10 cellular contexts compared by ENCODE assay signal in genomic region chr19:55635856-55636440, GRCh38. TPM values are rescaled to one million over a fixed set of nuclear protein-coding genes. Genes with fewer than 3 reads are reported as not detected.
A peak's percentile ranks its signal among the peaks of the same experiment; 100 is the strongest.
DNase-seq lines count a peak whose midpoint lies in the region; ATAC-seq and TF ChIP-seq lines count a peak whose summit lies in the region.
"Had no signal": no experiment of that assay in that cellular context is flagged by ENCODE, and none has a peak within 500 bp of the region (broad histone marks: within the 10 kb centered on the region; RNA-seq: fewer than 3 reads in every experiment).

No MANE protein-coding gene starts in this region.

- H3K27me3 ChIP-seq in DND-41 (ENCODE audit: insufficient read depth, low read length, poor library complexity), result no peaks in the 10 kb centered on the region
- no peaks in the 10 kb centered on the region for H3K27me3 ChIP-seq in SJSA1 (replicated peaks)
- H3K27me3 ChIP-seq in fibroblast of lung (ENCODE audit: control insufficient read depth, insufficient read depth, low read length), result no peaks in the 10 kb centered on the region

- H3K9me3 ChIP-seq in DND-41 (ENCODE audit: insufficient read depth, low read length, severe bottlenecking), result no peaks in the 10 kb centered on the region
- H3K9me3 ChIP-seq in SJSA1 (replicated peaks), result no peaks in the 10 kb centered on the region
- no peaks in the 10 kb centered on the region for H3K9me3 ChIP-seq in fibroblast of lung (ENCODE audit: control insufficient read depth, insufficient read depth, low read depth, low read length)

- no peak for TF ChIP-seq CTCF in DND-41 (IDR thresholded peaks at IDR 0.05; ENCODE audit: borderline replicate concordance, extremely low read depth, low read length, poor library complexity, severe bottlenecking)
- TF ChIP-seq CTCF in fibroblast of lung (conservative IDR thresholded peaks at IDR 0.05 in 1 of 2, IDR thresholded peaks at IDR 0.05 in 1 of 2; ENCODE audit: low read depth in 1 of 2, low read length in 2 of 2), result no peak
- TF ChIP-seq CTCF in progenitor cell of endocrine pancreas (IDR thresholded peaks at IDR 0.05; ENCODE audit: unreplicated experiment), result no peak

- no peaks in the 10 kb centered on the region for H3K9me3 Mint-ChIP-seq in progenitor cell of endocrine pancreas (ENCODE audit: low read depth)

- H2AFZ ChIP-seq in DND-41 (ENCODE audit: low read depth, low read length) (no peak overlapping the region), fibroblast of lung (ENCODE audit: low read length) (no peak overlapping the region)

- H3K4me1 Mint-ChIP-seq in progenitor cell of endocrine pancreas (ENCODE audit: low read depth), result peaks cover 25% of the 10 kb centered on the region

- peaks cover 15% of the 10 kb centered on the region for H4K20me1 ChIP-seq in DND-41 (ENCODE audit: insufficient read depth, low read length)
- H4K20me1 ChIP-seq in fibroblast of lung (ENCODE audit: control insufficient read depth, extremely low read depth, insufficient read depth, low read length), result no peaks in the 10 kb centered on the region

- peak overlapping the region; percentile 91 for H3K27ac ChIP-seq in DND-41 (ENCODE audit: low read length)
- H3K27ac ChIP-seq in SJSA1, result 0 out of 2 replicates have a peak overlapping the region, but pooled peaks have one; percentile 87
- H3K27ac ChIP-seq in fibroblast of lung (ENCODE audit: insufficient read depth, low read length), result peak overlapping the region; percentile 95

- H3K36me3 Mint-ChIP-seq in progenitor cell of endocrine pancreas (ENCODE audit: insufficient read depth), result peaks cover 4% of the 10 kb centered on the region

- H3K27ac Mint-ChIP-seq in progenitor cell of endocrine pancreas, result peak overlapping the region; percentile 99

- peak overlapping the region; percentile 87 to 94 for H3K4me3 ChIP-seq in DND-41 (ENCODE audit: low read depth in 1 of 2, low read length in 2 of 2)
- peak overlapping the region; percentile 85 for H3K4me3 ChIP-seq in SJSA1
- peak overlapping the region; percentile 67 to 100 (median 96) for H3K4me3 ChIP-seq in fibroblast of lung (replicated peaks in 1 of 4; ENCODE audit: control extremely low read depth in 1 of 4, insufficient read depth in 1 of 4, low read depth in 3 of 4, low read length in 4 of 4)

- H3K4me1 ChIP-seq in DND-41 (ENCODE audit: insufficient read depth, low read length) (peaks cover 65% of the 10 kb centered on the region), SJSA1 (replicated peaks) (peaks cover 25% of the 10 kb centered on the region), fibroblast of lung (ENCODE audit: control insufficient read depth, extremely low read depth, insufficient read depth, low read length) (peaks cover 12% of the 10 kb centered on the region)

- DNase-seq in DND-41 (no peak), SJSA1 (ENCODE audit: low read depth in 1 of 2, low spot score in 2 of 2) (no peak), fibroblast of lung (ENCODE audit: low read depth in 2 of 2) (no peak), progenitor cell of endocrine pancreas (ENCODE audit: low spot score, unreplicated experiment) (no peak), NCI-H1694 (lab: John Stamatoyannopoulos, UW) (no peak), NCI-H2227 treated with DMSO at 0.1 percent for 48 hours (lab: John Stamatoyannopoulos, UW) (no peak), DMS53 treated with DMSO at 0.1 percent for 48 hours (lab: John Stamatoyannopoulos, UW; ENCODE audit: unreplicated experiment) (no peak), left lobe of liver (ENCODE audit: low spot score) (no peak)
- DNase-seq: midbrain, RPMI8226 had no signal

- ATAC-seq in DND-41 (ENCODE audit: insufficient read depth, low read depth) (no peak), left lobe of liver (no peak)

- H3K79me2 ChIP-seq in DND-41 (ENCODE audit: insufficient read depth, low read length) (peaks cover 55% of the 10 kb centered on the region), fibroblast of lung (ENCODE audit: control insufficient read depth, insufficient read depth, low read length) (peaks cover 38% of the 10 kb centered on the region)

- peak overlapping the region; percentile 99 for H3K4me3 Mint-ChIP-seq in progenitor cell of endocrine pancreas (ENCODE audit: low read depth)

- H3K36me3 ChIP-seq in DND-41 (ENCODE audit: insufficient read depth, low read length) (peaks cover 3% of the 10 kb centered on the region), SJSA1 (peaks cover 20% of the 10 kb centered on the region), fibroblast of lung (ENCODE audit: control insufficient read depth, insufficient read depth, low read length) (peaks cover 5% of the 10 kb centered on the region)

- no peaks in the 10 kb centered on the region for H3K27me3 Mint-ChIP-seq in progenitor cell of endocrine pancreas

- H3K9ac ChIP-seq in DND-41 (ENCODE audit: low read depth, low read length), result peak overlapping the region; percentile 89
- peak overlapping the region; percentile 91 for H3K9ac ChIP-seq in fibroblast of lung (ENCODE audit: insufficient read depth, low read length)

- H3K4me2 ChIP-seq in DND-41 (ENCODE audit: insufficient read depth, low read length) (peak overlapping the region; percentile 94), fibroblast of lung (ENCODE audit: extremely low read depth, insufficient read depth, low read length) (peak overlapping the region; percentile 92)

RNA-seq across cellular contexts. Expression of gene ZNF580, which starts 4.9 kb away (rescaled TPM):
- 6.5 and 6.9 TPM in 2 replicates for total RNA-seq in SJSA1 (2014; rRNA removed; shearing (Covaris generic))
- total RNA-seq in fibroblast of lung, result 3.3 and 4.1 TPM in 2 replicates
- polyA plus RNA-seq in fibroblast of lung, result 7.2 and 10.9 TPM in 2 replicates
- 43.9 and 54.1 TPM in 2 replicates for polyA plus RNA-seq in fibroblast of lung (2012)
- polyA minus RNA-seq in fibroblast of lung (ENCODE audit: low replicate concordance), result 59.2 and 75.6 TPM in 2 replicates
- total RNA-seq in progenitor cell of endocrine pancreas, result 45.9 and 46.2 TPM in 2 replicates
- total RNA-seq in left lobe of liver, result 7.5 TPM

RNA-seq across cellular contexts. Expression of gene ZNF581, which starts 7.5 kb away (rescaled TPM):
- 5.5 and 10.1 TPM in 2 replicates for total RNA-seq in SJSA1 (2014; rRNA removed; shearing (Covaris generic))
- total RNA-seq in fibroblast of lung (33.4 and 40.1 TPM in 2 replicates), progenitor cell of endocrine pancreas (38.8 and 40.1 TPM in 2 replicates), left lobe of liver (6.1 TPM)
- polyA plus RNA-seq in fibroblast of lung, result 9.0 and 9.2 TPM in 2 replicates
- 17.5 and 21.5 TPM in 2 replicates for polyA plus RNA-seq in fibroblast of lung (2012)
- polyA minus RNA-seq in fibroblast of lung (ENCODE audit: low replicate concordance), result 22.9 and 26.9 TPM in 2 replicates

RNA-seq across cellular contexts. Expression of gene ZNF784, which starts 11.6 kb away (rescaled TPM):
- 4.7 and 10.2 TPM in 2 replicates for total RNA-seq in SJSA1 (2014; rRNA removed; shearing (Covaris generic))
- total RNA-seq in fibroblast of lung, result 4.6 and 5.6 TPM in 2 replicates
- 1.6 and 2.0 TPM in 2 replicates for polyA plus RNA-seq in fibroblast of lung
- polyA plus RNA-seq in fibroblast of lung (2012), result 4.9 and 5.5 TPM in 2 replicates
- 4.9 and 5.3 TPM in 2 replicates for polyA minus RNA-seq in fibroblast of lung (ENCODE audit: low replicate concordance)
- total RNA-seq in progenitor cell of endocrine pancreas, result 14.6 and 15.3 TPM in 2 replicates
- total RNA-seq in left lobe of liver, result 5.3 TPM

RNA-seq across cellular contexts. Expression of gene CCDC106, which starts 12.1 kb away (rescaled TPM):
- 3.5 and 6.0 TPM in 2 replicates for total RNA-seq in SJSA1 (2014; rRNA removed; shearing (Covaris generic))
- total RNA-seq in fibroblast of lung (8.0 and 10.2 TPM in 2 replicates), progenitor cell of endocrine pancreas (23.0 and 23.9 TPM in 2 replicates), left lobe of liver (13.5 TPM)
- 4.5 and 5.9 TPM in 2 replicates for polyA plus RNA-seq in fibroblast of lung
- 8.2 and 16.1 TPM in 2 replicates for polyA plus RNA-seq in fibroblast of lung (2012)
- polyA minus RNA-seq in fibroblast of lung (ENCODE audit: low replicate concordance), result 7.1 and 9.6 TPM in 2 replicates

RNA-seq across cellular contexts. Expression of gene U2AF2, which starts 18.9 kb away (rescaled TPM):
- total RNA-seq in SJSA1 (2014; rRNA removed; shearing (Covaris generic)), result 137 and 183 TPM in 2 replicates
- total RNA-seq in fibroblast of lung (66.8 and 84.1 TPM in 2 replicates), progenitor cell of endocrine pancreas (275 and 281 TPM in 2 replicates), left lobe of liver (61.7 TPM)
- 53.5 and 93.3 TPM in 2 replicates for polyA plus RNA-seq in fibroblast of lung
- polyA plus RNA-seq in fibroblast of lung (2012), result 114 and 197 TPM in 2 replicates
- polyA minus RNA-seq in fibroblast of lung (ENCODE audit: low replicate concordance), result 121 and 206 TPM in 2 replicates
